1 cellular context compared by ENCODE assay signal in genomic region chr20:59020938-59021551, GRCh38.
TF ChIP-seq lines count a peak whose summit lies in the region.

No MANE protein-coding gene starts in this region.

TF ChIP-seq in SK-N-SH, 30 proteins besides CTCF, POLR2A, EP300 and RAD21:
- TF ChIP-seq PBX3 (IDR thresholded peaks at IDR 0.05) (peak; percentile 46), TAF1 (IDR thresholded peaks at IDR 0.05; ENCODE audit: borderline replicate concordance, low read depth, low read length) (no peak)
TF ChIP-seq in SK-N-SH: peak in this region for 1.
